ENCODE assay signal across 18 cellular contexts in genomic region chr3:5427021-5427420, GRCh38.
"Had no signal": no experiment of that assay in that cellular context is flagged by ENCODE, and none has a peak within 500 bp of the region (broad histone marks: within the 10 kb centered on the region; RNA-seq: fewer than 3 reads in every experiment).

No MANE protein-coding gene starts in this region.

- H3K36me3 Mint-ChIP-seq: neural progenitor cell; stimulated activated effector memory CD8-positive, alpha-beta T cell treated with anti-CD3 and anti-CD28 coated beads, Interleukin-12 subunit alpha, Interleukin-12 subunit beta, amount 100 ng/mL, for 72 hours; stimulated activated naive B cell treated with anti-CD40 and anti-IgM and Interleukin-4, amounts not matched to agents 10 μg/mL and 1 μg/mL and 100 μg/mL, for 72 hours had no signal

- H3K9me3 Mint-ChIP-seq: nephron; neural progenitor cell; stimulated activated effector memory CD8-positive, alpha-beta T cell treated with anti-CD3 and anti-CD28 coated beads, Interleukin-12 subunit alpha, Interleukin-12 subunit beta, amount 100 ng/mL, for 72 hours; stimulated activated naive B cell treated with anti-CD40 and anti-IgM and Interleukin-4, amounts not matched to agents 10 μg/mL and 1 μg/mL and 100 μg/mL, for 72 hours; stimulated activated naive CD8-positive, alpha-beta T cell treated with anti-CD3 and anti-CD28 coated beads, Interleukin-15, Interleukin-2, amounts not matched to agents 100 ng/mL and 50 ng/mL, for 24 hours had no signal

- H3K4me1 ChIP-seq: neural progenitor cell, parathyroid adenoma, psoas muscle, right lobe of liver, sigmoid colon, thyroid gland, upper lobe of left lung, vagina had no signal

- H3K36me3 ChIP-seq: neural progenitor cell, ovary, right lobe of liver, sigmoid colon, stomach, thoracic aorta, thyroid gland, tibial nerve, upper lobe of left lung, vagina had no signal

- H3K4me1 Mint-ChIP-seq: stimulated activated effector memory CD8-positive, alpha-beta T cell treated with anti-CD3 and anti-CD28 coated beads, Interleukin-12 subunit alpha, Interleukin-12 subunit beta, amount 100 ng/mL, for 72 hours had no signal

- H3K27ac Mint-ChIP-seq: neural progenitor cell; progenitor cell of endocrine pancreas; stimulated activated effector memory CD8-positive, alpha-beta T cell treated with anti-CD3 and anti-CD28 coated beads, Interleukin-12 subunit alpha, Interleukin-12 subunit beta, amount 100 ng/mL, for 72 hours; stimulated activated naive B cell treated with anti-CD40 and anti-IgM and Interleukin-4, amounts not matched to agents 10 μg/mL and 1 μg/mL and 100 μg/mL, for 72 hours; stimulated activated naive CD8-positive, alpha-beta T cell treated with anti-CD3 and anti-CD28 coated beads, Interleukin-15, Interleukin-2, amounts not matched to agents 100 ng/mL and 50 ng/mL, for 24 hours had no signal

- FAIRE-seq: small intestine had no signal

- H3K9ac ChIP-seq: neural progenitor cell, parathyroid adenoma had no signal

- H3K9me3 ChIP-seq: ovary, psoas muscle, right lobe of liver, sigmoid colon, stomach, thoracic aorta, thyroid gland, tibial nerve, upper lobe of left lung, vagina had no signal

- H3K4me3 Mint-ChIP-seq: neural progenitor cell; stimulated activated effector memory CD8-positive, alpha-beta T cell treated with anti-CD3 and anti-CD28 coated beads, Interleukin-12 subunit alpha, Interleukin-12 subunit beta, amount 100 ng/mL, for 72 hours; stimulated activated naive B cell treated with anti-CD40 and anti-IgM and Interleukin-4, amounts not matched to agents 10 μg/mL and 1 μg/mL and 100 μg/mL, for 72 hours; stimulated activated naive CD8-positive, alpha-beta T cell treated with anti-CD3 and anti-CD28 coated beads, Interleukin-15, Interleukin-2, amounts not matched to agents 100 ng/mL and 50 ng/mL, for 24 hours had no signal

- H3K27ac ChIP-seq: neural progenitor cell, ovary, parathyroid adenoma, psoas muscle, right lobe of liver, sigmoid colon, stomach, thoracic aorta, thyroid gland, tibial nerve, upper lobe of left lung, vagina had no signal

- H3K79me2 ChIP-seq: parathyroid adenoma had no signal

- H3K4me3 ChIP-seq: neural progenitor cell, ovary, psoas muscle, right lobe of liver, sigmoid colon, stomach, thoracic aorta, thyroid gland, tibial nerve, upper lobe of left lung, vagina had no signal

- H3K27me3 ChIP-seq: neural progenitor cell, ovary, right lobe of liver, sigmoid colon, stomach, thyroid gland, tibial nerve, upper lobe of left lung, vagina had no signal

- H3K4me2 ChIP-seq: neural progenitor cell had no signal

- H2AFZ ChIP-seq: neural progenitor cell had no signal
